Comparison of ENCODE assay signal across 8 cellular contexts in the genomic region with DNA sequence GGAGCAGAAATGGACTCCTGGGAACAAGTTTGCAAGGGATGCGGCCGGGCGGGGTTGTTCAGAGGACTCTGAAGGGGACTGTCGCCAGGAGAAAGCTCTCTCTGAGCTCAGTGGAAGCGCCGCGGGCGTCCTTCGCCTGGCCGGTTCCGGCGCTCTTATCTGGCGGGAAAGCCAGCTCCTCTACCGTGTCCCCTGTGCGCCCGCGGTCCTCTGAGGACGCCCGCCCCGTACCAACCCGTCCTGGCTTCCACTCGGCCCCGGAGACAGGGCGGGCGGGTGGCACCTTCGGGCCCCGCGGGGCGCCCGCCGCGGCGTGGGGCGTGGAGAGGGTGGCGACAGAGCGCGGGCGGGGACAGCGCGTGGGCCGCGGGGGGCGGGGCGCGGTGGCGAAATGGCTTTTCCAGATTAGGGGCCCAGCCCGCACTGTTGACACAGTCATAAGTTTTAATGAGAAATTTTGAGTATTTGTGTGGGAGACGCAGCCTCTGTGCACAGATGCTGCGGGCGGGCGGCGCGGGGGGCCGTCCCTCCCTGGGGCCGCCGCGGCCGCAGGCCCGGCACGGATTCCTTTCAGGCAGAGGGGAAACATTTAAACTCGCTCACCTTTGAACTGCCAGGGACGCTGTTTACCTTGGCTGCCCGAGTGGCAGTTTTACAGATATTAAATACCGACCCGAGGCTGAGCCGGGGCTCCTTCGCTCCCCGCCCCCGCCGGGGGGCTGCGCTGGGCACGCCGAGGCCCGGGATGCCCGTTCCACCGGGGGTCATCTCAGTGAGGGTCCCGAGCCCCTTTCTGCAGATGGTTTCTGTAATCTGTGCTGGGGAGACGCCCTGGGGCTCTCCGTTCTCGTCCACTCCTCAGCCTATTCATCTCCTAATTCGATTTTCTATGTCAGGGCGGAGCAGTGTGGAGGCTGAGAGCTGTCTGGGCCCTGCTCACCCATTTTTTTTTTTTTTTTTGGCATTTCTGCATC.
DNase-seq lines count a peak whose midpoint lies in the region; ATAC-seq lines count a peak whose summit lies in the region.

No MANE protein-coding gene starts in this region.

- peaks cover 70% of the 10 kb centered on the region for H3K27me3 Mint-ChIP-seq in activated naive CD8-positive, alpha-beta T cell treated with anti-CD3 and anti-CD28 coated beads, Interleukin-2, amount 10 ng/mL, durations not matched to agents 7 days and 5 days

- no peaks in the 10 kb centered on the region for H3K36me3 Mint-ChIP-seq in activated naive CD8-positive, alpha-beta T cell treated with anti-CD3 and anti-CD28 coated beads, Interleukin-2, amount 10 ng/mL, durations not matched to agents 7 days and 5 days

- peak overlapping the region; percentile 58 for H3K4me3 Mint-ChIP-seq in activated naive CD8-positive, alpha-beta T cell treated with anti-CD3 and anti-CD28 coated beads, Interleukin-2, amount 10 ng/mL, durations not matched to agents 7 days and 5 days

- ATAC-seq in activated naive CD8-positive, alpha-beta T cell treated with anti-CD3 and anti-CD28 coated beads, Interleukin-2, amount 10 ng/mL, durations not matched to agents 7 days and 5 days (ENCODE audit: low read depth), result peak; percentile 47
- ATAC-seq in HG02571 (IDR thresholded peaks at IDR 0.05; ENCODE audit: unreplicated experiment), result no peak

- H3K4me1 Mint-ChIP-seq in activated naive CD8-positive, alpha-beta T cell treated with anti-CD3 and anti-CD28 coated beads, Interleukin-2, amount 10 ng/mL, durations not matched to agents 7 days and 5 days, result peaks cover 3% of the 10 kb centered on the region

- peaks cover 1% of the 10 kb centered on the region for H3K9me3 Mint-ChIP-seq in activated naive CD8-positive, alpha-beta T cell treated with anti-CD3 and anti-CD28 coated beads, Interleukin-2, amount 10 ng/mL, durations not matched to agents 7 days and 5 days

- peak; percentile 21 for DNase-seq in DMS153 (lab: John Stamatoyannopoulos, UW)
- DNase-seq in M059J (ENCODE audit: low read depth), result peak; percentile 13
- DNase-seq in activated naive CD8-positive, alpha-beta T cell treated with anti-CD3 and anti-CD28 coated beads, Interleukin-2, amount 10 ng/mL, durations not matched to agents 7 days and 5 days, result peak; percentile 39
- DNase-seq in islet precursor cell, result peak; percentile 75
- peak; percentile 14 for DNase-seq in stimulated activated CD4-positive, alpha-beta T cell treated with anti-CD3 and anti-CD28 coated beads, Interleukin-2, amount 100 ng/mL, for 4 hours (ENCODE audit: low read depth)
- no peak for DNase-seq in NCI-H187 (lab: John Stamatoyannopoulos, UW)
- no peak for DNase-seq in putamen (ENCODE audit: low spot score)

- no peak overlapping the region for H3K27ac Mint-ChIP-seq in activated naive CD8-positive, alpha-beta T cell treated with anti-CD3 and anti-CD28 coated beads, Interleukin-2, amount 10 ng/mL, durations not matched to agents 7 days and 5 days

- POLR2A ChIA-PET in activated naive CD8-positive, alpha-beta T cell treated with anti-CD3 and anti-CD28 coated beads, Interleukin-2, amount 10 ng/mL, durations not matched to agents 7 days and 5 days (lab: Charles Lee), result no interaction called here

Comparison
In these comparisons a context has a peak if more than half of its experiments do, and no peak if none do; other contexts are left out.
1. DNase-seq: peak in DMS153 (single experiment), M059J (single experiment), activated naive CD8-positive, alpha-beta T cell treated with anti-CD3 and anti-CD28 coated beads, Interleukin-2, amount 10 ng/mL, durations not matched to agents 7 days and 5 days (single experiment), islet precursor cell (single experiment) and stimulated activated CD4-positive, alpha-beta T cell treated with anti-CD3 and anti-CD28 coated beads, Interleukin-2, amount 100 ng/mL, for 4 hours (single experiment); none in NCI-H187 (0 of 2) and putamen (single experiment).